ENCODE assay signal across 16 cellular contexts in genomic region chr1:51898090-51898734, GRCh38. TPM values are rescaled to one million over a fixed set of nuclear protein-coding genes. Genes with fewer than 3 reads are reported as not detected.
DNase-seq lines count a peak whose midpoint lies in the region; ATAC-seq, FAIRE-seq and TF ChIP-seq lines count a peak whose summit lies in the region.
"Had no signal": no experiment of that assay in that cellular context is flagged by ENCODE, and none has a peak within 500 bp of the region (broad histone marks: within the 10 kb centered on the region; RNA-seq: fewer than 3 reads in every experiment).

No MANE protein-coding gene starts in this region.

- FAIRE-seq in keratinocyte (lab: Jason Lieb, UNC) = peak; percentile 49

- H3K4me1 ChIP-seq in keratinocyte (ENCODE audit: control insufficient read depth, extremely low read depth, insufficient read depth, low read length) (peaks cover 34% of the 10 kb centered on the region), aorta (ENCODE audit: control insufficient read depth in 1 of 2, insufficient read depth in 2 of 2, low read length in 2 of 2) (no peaks in the 10 kb centered on the region)

- ATAC-seq in aorta (ENCODE audit: low FRiP score) (no peak), GM18870 (IDR thresholded peaks at IDR 0.05; ENCODE audit: unreplicated experiment) (no peak)
- ATAC-seq: activated CD8-positive, alpha-beta T cell treated with anti-CD3 and anti-CD28 coated beads for 36 hours; activated naive CD4-positive, alpha-beta T cell treated with anti-CD3 and anti-CD28 coated beads, Interleukin-2, amount 50 U/mL, for 72 hours; stimulated activated naive B cell treated with anti-CD40 and anti-IgM and Interleukin-4, amounts not matched to agents 10 μg/mL and 1 μg/mL and 100 μg/mL, for 72 hours had no signal

- H3K9me3 ChIP-seq in AG04450 (ENCODE audit: control insufficient read depth, insufficient read depth, low read length) (no peaks in the 10 kb centered on the region), keratinocyte (ENCODE audit: control insufficient read depth, low read depth, low read length) (no peaks in the 10 kb centered on the region), aorta (ENCODE audit: control insufficient read depth, low read length) (no peaks in the 10 kb centered on the region)

- CTCF ChIA-PET in AG04450 (lab: Charles Lee) = interaction anchor here (0.9 to 3.1 kb wide), 14 partner anchors 9 to 451 kb away, joined by 3 to 33 read pairs (median 4); no protein-coding TSS in a partner anchor

- TF ChIP-seq CTCF in AG04450 (IDR thresholded peaks at IDR 0.05; ENCODE audit: low read depth, low read length) (no peak), astrocyte of the spinal cord (IDR thresholded peaks at IDR 0.05; ENCODE audit: low read depth, low read length) (no peak), keratinocyte (optimal IDR thresholded peaks at IDR 0.05 in 1 of 3, IDR thresholded peaks at IDR 0.05 in 1 of 3, conservative IDR thresholded peaks at IDR 0.05 in 1 of 3; ENCODE audit: extremely low read depth in 1 of 3, insufficient read depth in 2 of 3, low read length in 3 of 3) (no peak)

- no peaks in the 10 kb centered on the region for H4K20me1 ChIP-seq in keratinocyte (ENCODE audit: control insufficient read depth, extremely low read depth, insufficient read depth, low read length)

- no peaks in the 10 kb centered on the region for H3K9me1 ChIP-seq in keratinocyte (ENCODE audit: control insufficient read depth, extremely low read depth, insufficient read depth, low read length)

- POLR2A ChIA-PET in AG04450 (lab: Yijun Ruan, JAX) = interaction anchor here (0.6 to 2.9 kb wide), 7 partner anchors 8 to 157 kb away, joined by 3 to 20 read pairs (median 10); partner anchors contain the start of genes NRDC and TXNDC12

- no peaks in the 10 kb centered on the region for H3K36me3 ChIP-seq in keratinocyte (ENCODE audit: control insufficient read depth in 2 of 2, extremely low read depth in 1 of 2, insufficient read depth in 2 of 2, low read length in 2 of 2)
- no peaks in the 10 kb centered on the region for H3K36me3 ChIP-seq in aorta (ENCODE audit: control insufficient read depth in 1 of 2, insufficient read depth in 2 of 2, low read length in 1 of 2)

- peak overlapping the region; percentile 76 for H2AFZ ChIP-seq in keratinocyte (ENCODE audit: control insufficient read depth, low read length)
- H2AFZ ChIP-seq: hepatocyte had no signal

- no peaks in the 10 kb centered on the region for H3K79me2 ChIP-seq in keratinocyte (ENCODE audit: control insufficient read depth, insufficient read depth, low read length)
- H3K79me2 ChIP-seq: hepatocyte had no signal

- H3K27me3 ChIP-seq in AG04450 (ENCODE audit: control insufficient read depth, insufficient read depth, low read length) = no peaks in the 10 kb centered on the region
- H3K27me3 ChIP-seq in keratinocyte (ENCODE audit: control insufficient read depth, extremely low read depth, insufficient read depth, low read length) = no peaks in the 10 kb centered on the region
- H3K27me3 ChIP-seq in aorta (ENCODE audit: control insufficient read depth in 1 of 2, insufficient read depth in 2 of 2, low read length in 1 of 2) = no peaks in the 10 kb centered on the region
- H3K27me3 ChIP-seq: hepatocyte had no signal

- H3K27ac ChIP-seq in AG04450 (ENCODE audit: low read depth, low read length) (peak overlapping the region; percentile 86), keratinocyte (ENCODE audit: control insufficient read depth, insufficient read depth, low read length) (peak overlapping the region; percentile 85), aorta (ENCODE audit: low read depth in 1 of 2, low read length in 2 of 2) (no peak overlapping the region)
- H3K27ac ChIP-seq: hepatocyte had no signal

- in situ Hi-C loops in astrocyte of the spinal cord (cut with HindIII; ENCODE audit: low sequenced_read_pairs) = no loop called here

- dilution Hi-C loops in keratinocyte (cut with MboI; ENCODE audit: extremely low pct_ligation_motif_present, low sequenced_read_pairs) = no loop called here

- peak overlapping the region; percentile 63 for H3K4me2 ChIP-seq in keratinocyte (ENCODE audit: control insufficient read depth, extremely low read depth, insufficient read depth, low read depth, low read length)
- H3K4me2 ChIP-seq: hepatocyte had no signal

- DNase-seq in AG04450 (ENCODE audit: low read depth, low spot score) = peak; percentile 96
- DNase-seq in HT1080 (ENCODE audit: low read depth) = peak; percentile 94
- peak; percentile 87 for DNase-seq in astrocyte of the spinal cord (ENCODE audit: low read depth, low spot score)
- peak; percentile 41 for DNase-seq in keratinocyte (ENCODE audit: low read depth, low spot score)
- DNase-seq in aorta = no peak
- no peak for DNase-seq in GM19238 (ENCODE audit: insufficient read length, low spot score)
- no peak for DNase-seq in HK-2 (ENCODE audit: unreplicated experiment)
- DNase-seq: activated CD8-positive, alpha-beta T cell treated with anti-CD3 and anti-CD28 coated beads for 36 hours; C1 segment of cervical spinal cord; GDM1; NCI-H345; stimulated activated CD4-positive, alpha-beta T cell treated with anti-CD3 and anti-CD28 coated beads, Interleukin-2, amount 100 ng/mL, for 48 hours; stimulated activated naive B cell treated with anti-CD40 and anti-IgM and Interleukin-4, amounts not matched to agents 10 μg/mL and 1 μg/mL and 100 μg/mL, for 72 hours had no signal

- WGBS in aorta, 2 donors = 79 to 80% methylated on average over 6 of the region's 6 CpGs

- H3K4me3 ChIP-seq in AG04450 (ENCODE audit: low read depth, low read length) = no peak overlapping the region
- H3K4me3 ChIP-seq in astrocyte of the spinal cord (ENCODE audit: low read depth, low read length) = no peak overlapping the region
- peak overlapping the region in 1 of 3 experiments; percentile 32 for H3K4me3 ChIP-seq in keratinocyte (ENCODE audit: control insufficient read depth in 2 of 3, extremely low read depth in 1 of 3, insufficient read depth in 2 of 3, low read depth in 1 of 3, low read length in 3 of 3)
- no peak overlapping the region for H3K4me3 ChIP-seq in aorta (ENCODE audit: low read length in 2 of 2)
- H3K4me3 ChIP-seq: hepatocyte had no signal

- intact Hi-C loops in aorta (cut with DNase I) = loop anchor here in 1 of 2 donors (5.0 kb wide), 1 partner anchor 104 kb away; no protein-coding TSS in a partner anchor

- no peak overlapping the region for H3K9ac ChIP-seq in keratinocyte (ENCODE audit: control insufficient read depth, extremely low read depth, insufficient read depth, low read length)

RNA-seq across cellular contexts. Expression of gene NRDC, which starts 19.7 kb away (rescaled TPM):
- polyA plus RNA-seq in AG04450 (2011; rRNA removed) (172 and 177 TPM in 2 replicates), keratinocyte (100 to 183 TPM (median 149 TPM) in 3 replicates), aorta (10 to 100 TPM; 47.7 to 89.4 TPM)
- 134 and 169 TPM in 2 replicates for polyA minus RNA-seq in AG04450 (2011; rRNA and poly(A)+ RNA removed)
- 57.0 and 57.8 TPM in 2 replicates for total RNA-seq in HT1080 (2014; rRNA removed; shearing (Covaris generic))
- polyA plus RNA-seq in HT1080 (2015; cell fraction: cytosol; rRNA removed) = 77.4 and 89.7 TPM in 2 replicates
- polyA plus RNA-seq in HT1080 (2015; cell fraction: nucleus; rRNA removed) = 170 and 179 TPM in 2 replicates
- 250 TPM for polyA plus RNA-seq in keratinocyte (2011; ENCODE audit: low read depth)
- 84.3 and 145 TPM in 2 replicates for polyA plus RNA-seq in keratinocyte (2011; cell fraction: cytosol; rRNA removed)
- 209 and 228 TPM in 2 replicates for polyA plus RNA-seq in keratinocyte (2011; cell fraction: nucleus; rRNA removed)
- 126 and 163 TPM in 2 replicates for polyA plus RNA-seq in keratinocyte (2012; ENCODE audit: low replicate concordance)
- 92.4 to 180 TPM (median 125 TPM) in 3 replicates for polyA minus RNA-seq in keratinocyte
- polyA minus RNA-seq in keratinocyte (2011; cell fraction: cytosol; rRNA and poly(A)+ RNA removed) = 84.0 TPM
- 75.2 and 147 TPM in 2 replicates for polyA minus RNA-seq in keratinocyte (2011; cell fraction: nucleus; rRNA and poly(A)+ RNA removed)
- total RNA-seq in aorta = 100 to 1,000 TPM; 103 to 115 TPM

Comparison
In these comparisons a context has a peak if more than half of its experiments do, and no peak if none do; other contexts are left out.
1. DNase-seq: peak in AG04450 (single experiment), HT1080 (single experiment), astrocyte of the spinal cord (single experiment) and keratinocyte (single experiment); none in aorta (0 of 2), GM19238 (single experiment) and HK-2 (single experiment).
2. H3K27ac ChIP-seq: peak in AG04450 (single experiment) and keratinocyte (single experiment); none in aorta (0 of 2).